Comparison of ENCODE assay signal across 1 cellular context in genomic region chr1:45397285-45397684, GRCh38.
TF ChIP-seq lines count a peak whose summit lies in the region.

No MANE protein-coding gene starts in this region.

TF ChIP-seq in HepG2, 621 proteins besides CTCF, POLR2A, EP300 and RAD21:
- TF ChIP-seq ZNF614 (CRISPR knock-in tag; IDR thresholded peaks at IDR 0.05; ENCODE audit: borderline replicate concordance) (no peak), ARHGAP35 (CRISPR knock-in tag; IDR thresholded peaks at IDR 0.05; ENCODE audit: borderline replicate concordance) (no peak), ZNF510 (CRISPR knock-in tag; IDR thresholded peaks at IDR 0.05; ENCODE audit: low read depth) (no peak), IKZF4 (CRISPR knock-in tag; IDR thresholded peaks at IDR 0.05; ENCODE audit: borderline replicate concordance, low read depth, not compliant biosample characterization) (no peak), ZNF570 (CRISPR knock-in tag; IDR thresholded peaks at IDR 0.05; ENCODE audit: borderline replicate concordance) (no peak), FOXO4 (CRISPR knock-in tag; conservative IDR thresholded peaks at IDR 0.05) (no peak), ZBTB49 (CRISPR knock-in tag; IDR thresholded peaks at IDR 0.05; ENCODE audit: borderline replicate concordance) (no peak), HBP1 (CRISPR knock-in tag; IDR thresholded peaks at IDR 0.05; ENCODE audit: low read depth) (no peak), EHMT2 (IDR thresholded peaks at IDR 0.05; ENCODE audit: borderline replicate concordance, low read depth, low read length) (no peak), ZNF280D (CRISPR knock-in tag; IDR thresholded peaks at IDR 0.05) (no peak), ERF (CRISPR knock-in tag; IDR thresholded peaks at IDR 0.05) (no peak), ZNF431 (CRISPR knock-in tag; IDR thresholded peaks at IDR 0.05; ENCODE audit: borderline replicate concordance, low read depth) (no peak), ZNF780A (CRISPR knock-in tag; IDR thresholded peaks at IDR 0.05) (no peak), SRSF1 (optimal IDR thresholded peaks at IDR 0.05; ENCODE audit: low read depth, low read length) (no peak), RBM39 (IDR thresholded peaks at IDR 0.05; ENCODE audit: low read depth, low read length, poor library complexity, severe bottlenecking) (no peak), PPARG (CRISPR knock-in tag; conservative IDR thresholded peaks at IDR 0.05) (no peak), IRX3 (CRISPR knock-in tag; IDR thresholded peaks at IDR 0.05; ENCODE audit: borderline replicate concordance, low read depth) (no peak)
